Comparison of ENCODE assay signal across 13 cellular contexts in the genomic region with DNA sequence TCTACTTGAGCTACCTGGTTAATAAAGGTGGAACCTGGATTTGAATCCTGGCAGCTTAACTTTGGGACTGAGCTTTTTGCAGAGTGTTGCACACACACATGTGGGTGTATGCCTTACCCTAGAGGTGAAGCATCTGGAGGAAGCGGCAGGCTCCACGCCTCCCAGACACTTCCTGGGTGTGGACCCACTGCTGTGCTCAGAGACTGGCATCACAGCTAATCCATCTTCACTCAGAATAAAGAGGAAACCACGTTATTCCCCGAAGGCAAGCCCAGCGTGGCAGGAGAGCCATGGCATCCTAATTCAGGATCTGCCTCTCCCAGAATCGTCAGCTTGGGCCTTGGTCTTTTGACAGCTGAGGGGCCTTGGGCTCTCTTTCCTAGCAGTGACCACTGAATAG. TPM values are rescaled to one million over a fixed set of nuclear protein-coding genes. Genes with fewer than 3 reads are reported as not detected.
DNase-seq lines count a peak whose midpoint lies in the region; ATAC-seq and TF ChIP-seq lines count a peak whose summit lies in the region.
"Had no signal": no experiment of that assay in that cellular context is flagged by ENCODE, and none has a peak within 500 bp of the region (broad histone marks: within the 10 kb centered on the region; RNA-seq: fewer than 3 reads in every experiment).

No MANE protein-coding gene starts in this region.

- H3K27ac ChIP-seq in transverse colon = peak overlapping the region in 3 of 4 donors; percentile 68 to 88 (median 78)
- H3K27ac ChIP-seq: foreskin keratinocyte had no signal

- H3K4me1 ChIP-seq in transverse colon = peaks cover 6 to 26% (median 19%) of the 10 kb centered on the region in 4 donors
- H3K4me1 ChIP-seq: foreskin keratinocyte had no signal

- no peak for TF ChIP-seq EP300 in transverse colon (IDR thresholded peaks at IDR 0.05; ENCODE audit: low read depth)

- no peaks in the 10 kb centered on the region for H3K36me3 Mint-ChIP-seq in activated naive CD8-positive, alpha-beta T cell treated with anti-CD3 and anti-CD28 coated beads, Interleukin-2, amount 10 ng/mL, durations not matched to agents 7 days and 5 days
- no peaks in the 10 kb centered on the region for H3K36me3 Mint-ChIP-seq in activated naive CD8-positive, alpha-beta T cell treated with anti-CD3 and anti-CD28 coated beads, Interleukin-2, amount 50 U/mL, for 24 hours (ENCODE audit: low read depth)

- no peaks in the 10 kb centered on the region for H3K27me3 ChIP-seq in transverse colon
- H3K27me3 ChIP-seq: foreskin keratinocyte had no signal

- H3K27me3 Mint-ChIP-seq in activated naive CD8-positive, alpha-beta T cell treated with anti-CD3 and anti-CD28 coated beads, Interleukin-2, amount 10 ng/mL, durations not matched to agents 7 days and 5 days = no peaks in the 10 kb centered on the region
- H3K27me3 Mint-ChIP-seq in activated naive CD8-positive, alpha-beta T cell treated with anti-CD3 and anti-CD28 coated beads, Interleukin-2, amount 50 U/mL, for 24 hours = no peaks in the 10 kb centered on the region

- peaks cover 16% of the 10 kb centered on the region for H3K4me1 Mint-ChIP-seq in activated naive CD8-positive, alpha-beta T cell treated with anti-CD3 and anti-CD28 coated beads, Interleukin-2, amount 10 ng/mL, durations not matched to agents 7 days and 5 days
- H3K4me1 Mint-ChIP-seq in activated naive CD8-positive, alpha-beta T cell treated with anti-CD3 and anti-CD28 coated beads, Interleukin-2, amount 50 U/mL, for 24 hours = peaks cover 13% of the 10 kb centered on the region

- no peak for ATAC-seq in activated naive CD8-positive, alpha-beta T cell treated with anti-CD3 and anti-CD28 coated beads, Interleukin-2, amount 10 ng/mL, durations not matched to agents 7 days and 5 days (ENCODE audit: low read depth)
- ATAC-seq in activated naive CD8-positive, alpha-beta T cell treated with anti-CD3 and anti-CD28 coated beads, Interleukin-2, amount 50 U/mL, for 24 hours = no peak
- ATAC-seq in GM21515 (IDR thresholded peaks at IDR 0.05; ENCODE audit: unreplicated experiment) (no peak), GM18511 (IDR thresholded peaks at IDR 0.05; ENCODE audit: unreplicated experiment) (no peak), GM21447 (IDR thresholded peaks at IDR 0.05; ENCODE audit: unreplicated experiment) (no peak)
- ATAC-seq: foreskin keratinocyte, K562 had no signal

- WGBS in transverse colon (ENCODE audit: low coverage in 1 of 2), 2 donors = 51 to 60% methylated on average over 4 to 6 of the region's 6 CpGs

- no peak for TF ChIP-seq POLR2A in transverse colon (IDR thresholded peaks at IDR 0.05)

- intact Hi-C loops in head of caudate nucleus (cut with DNase I) (loop anchor here (5.0 kb wide), 2 partner anchors 95 to 165 kb away; a partner anchor contains a TSS), transverse colon (cut with DNase I; ENCODE audit: low total_unique reads) (loop anchor here (5.0 to 10.0 kb wide), 2 partner anchors 95 to 163 kb away; a partner anchor contains a TSS)

- POLR2A ChIA-PET in activated naive CD8-positive, alpha-beta T cell treated with anti-CD3 and anti-CD28 coated beads, Interleukin-2, amount 10 ng/mL, durations not matched to agents 7 days and 5 days (lab: Charles Lee) = interaction anchor here (0.7 kb wide), 1 partner anchor 147 kb away, joined by 4 read pairs; a partner anchor contains a TSS

- no peak overlapping the region for H3K4me3 ChIP-seq in transverse colon
- H3K4me3 ChIP-seq: K562 had no signal

- no peaks in the 10 kb centered on the region for H3K9me3 Mint-ChIP-seq in activated naive CD8-positive, alpha-beta T cell treated with anti-CD3 and anti-CD28 coated beads, Interleukin-2, amount 10 ng/mL, durations not matched to agents 7 days and 5 days
- no peaks in the 10 kb centered on the region for H3K9me3 Mint-ChIP-seq in activated naive CD8-positive, alpha-beta T cell treated with anti-CD3 and anti-CD28 coated beads, Interleukin-2, amount 50 U/mL, for 24 hours

- H3K9me3 ChIP-seq in transverse colon = no peaks in the 10 kb centered on the region

- TF ChIP-seq CTCF in transverse colon (IDR thresholded peaks at IDR 0.05) = no peak

- H3K27ac Mint-ChIP-seq in activated naive CD8-positive, alpha-beta T cell treated with anti-CD3 and anti-CD28 coated beads, Interleukin-2, amount 10 ng/mL, durations not matched to agents 7 days and 5 days = peak overlapping the region; percentile 16
- no peak overlapping the region for H3K27ac Mint-ChIP-seq in activated naive CD8-positive, alpha-beta T cell treated with anti-CD3 and anti-CD28 coated beads, Interleukin-2, amount 50 U/mL, for 24 hours

- H3K36me3 ChIP-seq in transverse colon = no peaks in the 10 kb centered on the region

- H3K4me3 Mint-ChIP-seq in activated naive CD8-positive, alpha-beta T cell treated with anti-CD3 and anti-CD28 coated beads, Interleukin-2, amount 10 ng/mL, durations not matched to agents 7 days and 5 days = no peak overlapping the region
- H3K4me3 Mint-ChIP-seq in activated naive CD8-positive, alpha-beta T cell treated with anti-CD3 and anti-CD28 coated beads, Interleukin-2, amount 50 U/mL, for 24 hours = no peak overlapping the region

- no peak for DNase-seq in activated naive CD8-positive, alpha-beta T cell treated with anti-CD3 and anti-CD28 coated beads, Interleukin-2, amount 10 ng/mL, durations not matched to agents 7 days and 5 days
- no peak for DNase-seq in activated naive CD8-positive, alpha-beta T cell treated with anti-CD3 and anti-CD28 coated beads, Interleukin-2, amount 50 U/mL, for 24 hours
- DNase-seq in activated T-helper 1 cell treated with Interleukin-2 at 50 U/mL for 16 hours (ENCODE audit: low read depth) (peak; percentile 28), head of caudate nucleus (peak in 24 of 42 donors; percentile 42 to 80 (median 60)), transverse colon (no peak)
- DNase-seq: cerebellar nuclear complex; foreskin keratinocyte; NCI-H1930; NK-92 treated with Interleukin-12 subunit alpha and Interleukin-12 subunit beta, amount 100 ng/mL, for 24 hours had no signal

- in situ Hi-C loops in transverse colon (cut with MboI; ENCODE audit: low pct_ligation_motif_present in 1 of 4, low pct_unique_long_range_greater_than_20kb in 1 of 4, low sequenced_read_pairs in 3 of 4) = loop anchor here in 2 of 4 donors (10.0 kb wide), 2 partner anchors 93 to 173 kb away; a partner anchor contains a TSS

RNA-seq across cellular contexts. Expression of a gene that starts 25.5 kb away (rescaled TPM):
- total RNA-seq in activated naive CD8-positive, alpha-beta T cell treated with anti-CD3 and anti-CD28 coated beads, Interleukin-2, amount 10 ng/mL, durations not matched to agents 7 days and 5 days = under 1 TPM in 1 of 2 experiments, not detected in 1; 0.85 TPM
- total RNA-seq in transverse colon = 10 to 100 TPM in 2 of 4 donors, 1 to 10 TPM in 1, under 1 TPM in 1; 0.27 to 33.3 (median 13.6) TPM

RNA-seq across cellular contexts. Expression of a gene that starts 45.0 kb away (rescaled TPM):
- total RNA-seq in activated naive CD8-positive, alpha-beta T cell treated with anti-CD3 and anti-CD28 coated beads, Interleukin-2, amount 10 ng/mL, durations not matched to agents 7 days and 5 days = not detected
- total RNA-seq in transverse colon = under 1 TPM in 1 of 4 donors, not detected in 3; 0.27 TPM
- total RNA-seq: foreskin keratinocyte, K562 had no signal

RNA-seq across cellular contexts. Expression of a gene that starts 56.7 kb away (rescaled TPM):
- total RNA-seq in activated naive CD8-positive, alpha-beta T cell treated with anti-CD3 and anti-CD28 coated beads, Interleukin-2, amount 10 ng/mL, durations not matched to agents 7 days and 5 days = 10 to 100 TPM; 40.3 to 44.5 TPM
- total RNA-seq in transverse colon = 100 to 1,000 TPM in 3 of 4 donors, 10 to 100 TPM in 1; 41.4 to 518 (median 379) TPM

Comparison
In these comparisons a context has a peak if more than half of its experiments do, and no peak if none do; other contexts are left out.
1. DNase-seq: peak in activated T-helper 1 cell treated with Interleukin-2 at 50 U/mL for 16 hours (single experiment) and head of caudate nucleus (24 of 42); none in activated naive CD8-positive, alpha-beta T cell treated with anti-CD3 and anti-CD28 coated beads, Interleukin-2, amount 10 ng/mL, durations not matched to agents 7 days and 5 days (single experiment), activated naive CD8-positive, alpha-beta T cell treated with anti-CD3 and anti-CD28 coated beads, Interleukin-2, amount 50 U/mL, for 24 hours (single experiment) and transverse colon (single experiment).